In genomic region chr2:233354971-233355574, GRCh38 we compare ENCODE assay signal across 8 cellular contexts. TPM values are rescaled to one million over a fixed set of nuclear protein-coding genes. Genes with fewer than 3 reads are reported as not detected.
DNase-seq lines count a peak whose midpoint lies in the region; ATAC-seq and TF ChIP-seq lines count a peak whose summit lies in the region.

No MANE protein-coding gene starts in this region.

- H4K20me1 ChIP-seq in HCT116 (ENCODE audit: insufficient read depth): no peaks in the 10 kb centered on the region; the same call in 1 of the 2 replicates

- H3K4me2 ChIP-seq in HCT116 (ENCODE audit: low read length): peak overlapping the region; percentile 88

- TF ChIP-seq CTCF in HCT116 (IDR thresholded peaks at IDR 0.05 in 2 of 3, conservative IDR thresholded peaks at IDR 0.05 in 1 of 3; ENCODE audit: borderline replicate concordance in 1 of 3, insufficient read depth in 1 of 3, low read depth in 2 of 3, low read length in 2 of 3) (no peak), RWPE1 (conservative IDR thresholded peaks at IDR 0.05; ENCODE audit: low read depth) (no peak), dorsolateral prefrontal cortex (IDR thresholded peaks at IDR 0.05 in 54 of 56, conservative IDR thresholded peaks at IDR 0.05 in 2 of 56; ENCODE audit: low read depth in 1 of 56, partially characterized antibody in 56 of 56) (no peak)

- intact Hi-C loops in HCT116 (cut with micrococcal nuclease): loop anchor here (5.0 kb wide), 1 partner anchor 103 kb away; the partner anchor contains the start of gene ATG16L1
- intact Hi-C loops in dorsolateral prefrontal cortex (cut with DNase I): loop anchor here (2.0 to 10.0 kb wide), 6 partner anchors 32 to 100 kb away; partner anchors contain the start of gene ATG16L1 (in 1 of the 2)

- H3K36me3 ChIP-seq in HCT116 (ENCODE audit: control insufficient read depth in 1 of 2, insufficient read depth in 2 of 2, low read length in 2 of 2): no peaks in the 10 kb centered on the region; a peak in 1 of 4 replicates

- H3K9me2 ChIP-seq in HCT116 (ENCODE audit: insufficient read depth): no peaks in the 10 kb centered on the region

- peaks cover 52% of the 10 kb centered on the region for H3K79me2 ChIP-seq in HCT116 (ENCODE audit: insufficient read depth, low read length)

- TF ChIP-seq RAD21 in HCT116 (IDR thresholded peaks at IDR 0.05; ENCODE audit: low read depth): no peak

- POLR2A ChIA-PET in HCT116 (lab: Charles Lee) (no interaction called here), RWPE1 (lab: Yijun Ruan, JAX; ENCODE audit: low non-redundant PET) (no interaction called here)

- H3K27ac ChIP-seq in HCT116 (ENCODE audit: low read depth, low read length) (peak overlapping the region; percentile 63; the same call in 1 of the 2 replicates), RWPE1 (peak overlapping the region; percentile 77; the same call in 1 of the 2 replicates), dorsolateral prefrontal cortex (peak overlapping the region in 14 of 59 donors; percentile 13 to 79 (median 36))

- H3K27me3 ChIP-seq in HCT116 (ENCODE audit: insufficient read depth, low read length) (no peaks in the 10 kb centered on the region), dorsolateral prefrontal cortex (no peaks in the 10 kb centered on the region), mononuclear cell (ENCODE audit: insufficient read depth, low read length) (no peaks in the 10 kb centered on the region)

- H3K4me3 ChIP-seq in HCT116 (replicated peaks in 1 of 2; ENCODE audit: low read depth in 1 of 2, low read length in 2 of 2) (peak overlapping the region; percentile 65 to 82), dorsolateral prefrontal cortex (peak overlapping the region; percentile 41 to 83 (median 67)), mononuclear cell (ENCODE audit: low read length) (peak overlapping the region; percentile 84)

- H3K9ac ChIP-seq in HCT116 (ENCODE audit: low read length): peak overlapping the region; percentile 70

- no peak for TF ChIP-seq POLR2A in HCT116 (IDR thresholded peaks at IDR 0.05; ENCODE audit: borderline replicate concordance, extremely low read depth, insufficient read depth, insufficient read length)

- H2AFZ ChIP-seq in HCT116 (ENCODE audit: low read depth, low read length, poor library complexity, severe bottlenecking): no peak overlapping the region

- no peaks in the 10 kb centered on the region for H3K9me3 ChIP-seq in HCT116 (ENCODE audit: control insufficient read depth in 1 of 2, insufficient read depth in 1 of 2, low read depth in 1 of 2, low read length in 2 of 2)
- no peaks in the 10 kb centered on the region for H3K9me3 ChIP-seq in mononuclear cell (ENCODE audit: low read depth, low read length)

- RAD21 ChIA-PET in HCT116 (lab: Charles Lee; ENCODE audit: low non-redundant PET in 1 of 2, low total read pairs in 2 of 2, uncharacterized antibody in 2 of 2, unreplicated experiment in 2 of 2): no interaction called here

- H3K4me1 ChIP-seq in HCT116 (ENCODE audit: control insufficient read depth in 1 of 2, insufficient read depth in 2 of 2, low read length in 2 of 2) (peaks cover 29 to 51% of the 10 kb centered on the region in 2 experiments), mononuclear cell (ENCODE audit: insufficient read depth, low read length) (peaks cover 89% of the 10 kb centered on the region)

- ATAC-seq in HCT116 (no peak), GM21423 (IDR thresholded peaks at IDR 0.05; ENCODE audit: unreplicated experiment) (no peak)

- DNase-seq in DMS79 (lab: John Stamatoyannopoulos, UW) (peak; percentile 6), HCT116 (ENCODE audit: low read depth, low spot score) (no peak), RWPE1 (ENCODE audit: low spot score) (peak; percentile 45), dorsolateral prefrontal cortex (peak in 2 of 10 donors; percentile 24 to 84), SK-N-DZ (ENCODE audit: low spot score) (no peak), NCI-H446 (lab: John Stamatoyannopoulos, UW) (no peak)

- no TSS peak for BruUV-seq in HCT116 (replicated peaks; lab: Mats Ljungman, UMichigan)

- CTCF ChIA-PET in HCT116 (lab: Charles Lee): no interaction called here
- CTCF ChIA-PET in RWPE1 (lab: Yijun Ruan, JAX): interaction anchor here (0.5 to 2.3 kb wide), 3 partner anchors 14 to 89 kb away, joined by 3 to 13 read pairs (median 3); no protein-coding TSS in a partner anchor

TF ChIP-seq in HCT116, 20 proteins besides CTCF, POLR2A, EP300 and RAD21:
- no peak for TF ChIP-seq FOSL1 (IDR thresholded peaks at IDR 0.05; ENCODE audit: low read depth)
- no peak for TF ChIP-seq SP1 (IDR thresholded peaks at IDR 0.05; ENCODE audit: low read depth)
- no peak for TF ChIP-seq JUND (IDR thresholded peaks at IDR 0.05)
- no peak for TF ChIP-seq MAX (IDR thresholded peaks at IDR 0.05)
- TF ChIP-seq CBX3 (IDR thresholded peaks at IDR 0.05; ENCODE audit: low read depth): no peak
- no peak for TF ChIP-seq ZFX (IDR thresholded peaks at IDR 0.05)
- no peak for TF ChIP-seq EZH2 (IDR thresholded peaks at IDR 0.05)
- no peak for TF ChIP-seq SRF (IDR thresholded peaks at IDR 0.05; ENCODE audit: low read depth)
- no peak for TF ChIP-seq POLR2AphosphoS5 (IDR thresholded peaks at IDR 0.05; ENCODE audit: low read depth, low read length)

RNA-seq across cellular contexts. Expression of gene DGKD, which starts 0.8 kb away (rescaled TPM):
- total RNA-seq in HCT116 (2021; ENCODE audit: unreplicated experiment): 52.0 TPM
- polyA plus RNA-seq in HCT116 (2012): 35.3 and 48.1 TPM in 2 replicates
- 10 to 100 TPM; 26.8 to 76.7 (median 50.5) TPM for total RNA-seq in dorsolateral prefrontal cortex
- 71.8 TPM for total RNA-seq in mononuclear cell
- 15.9 and 21.3 TPM in 2 replicates for polyA plus RNA-seq in SK-N-DZ (2014; cell fraction: cytosol; rRNA removed)
- polyA plus RNA-seq in SK-N-DZ (2014; cell fraction: nucleus; rRNA removed): 45.7 and 52.6 TPM in 2 replicates

RNA-seq across cellular contexts. Expression of gene SAG, which starts 47.5 kb away (rescaled TPM):
- not detected for total RNA-seq in HCT116 (2021; ENCODE audit: unreplicated experiment)
- polyA plus RNA-seq in HCT116 (2012): not detected in 2 replicates
- total RNA-seq in dorsolateral prefrontal cortex: 1 to 10 TPM in 6 of 120 experiments, under 1 TPM in 17, not detected in 97; 0.07 to 3.2 (median 0.61) TPM
- 0.21 TPM for total RNA-seq in mononuclear cell
- polyA plus RNA-seq in SK-N-DZ (2014; cell fraction: cytosol; rRNA removed): 0.19 TPM in 1 of 2 replicates, not detected in the other
- 0.05 TPM in 1 of 2 replicates, not detected in the other for polyA plus RNA-seq in SK-N-DZ (2014; cell fraction: nucleus; rRNA removed)

Comparison
In these comparisons a context has a peak if more than half of its experiments do, and no peak if none do; other contexts are left out.
1. DNase-seq: peak in DMS79 (single experiment) and RWPE1 (single experiment); none in HCT116 (single experiment), SK-N-DZ (single experiment) and NCI-H446 (0 of 2).
2. Peak in every context shown above with its lines, with median percentiles within 50 percentile points of each other: H3K4me3 ChIP-seq.